Comparison of ENCODE assay signal across 11 cellular contexts in the genomic region with DNA sequence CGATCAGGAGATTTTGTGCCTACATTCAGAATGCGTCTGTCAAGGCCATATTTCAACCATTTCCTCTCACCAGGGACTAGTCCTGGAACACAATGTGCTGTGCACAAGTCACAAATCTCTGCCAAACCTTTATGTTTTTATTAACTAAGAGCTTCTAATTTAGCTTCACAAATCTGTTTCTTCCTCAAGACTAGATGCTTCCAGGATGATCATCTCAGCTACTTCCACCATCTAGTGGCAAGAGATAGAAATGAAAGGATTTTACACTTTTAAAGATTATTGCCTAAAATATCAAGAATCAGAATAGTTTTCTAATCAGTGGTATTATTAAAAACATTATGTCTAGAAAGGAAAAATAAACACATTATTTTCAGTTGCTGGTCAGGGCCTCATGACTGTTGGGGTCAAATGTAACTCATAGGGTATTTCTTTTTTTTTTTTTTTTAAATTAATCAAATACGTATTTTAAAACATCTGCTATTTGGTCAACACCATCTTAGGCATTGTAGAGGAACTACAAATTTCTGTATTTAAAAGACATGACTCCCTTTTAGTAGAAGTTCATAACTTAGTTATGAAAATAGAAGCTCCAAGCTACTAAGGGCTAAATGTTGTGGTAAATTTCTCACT.
A peak's percentile ranks its signal among the peaks of the same experiment; 100 is the strongest.
DNase-seq lines count a peak whose midpoint lies in the region; ATAC-seq and TF ChIP-seq lines count a peak whose summit lies in the region.
"Had no signal": no experiment of that assay in that cellular context is flagged by ENCODE, and none has a peak within 500 bp of the region (broad histone marks: within the 10 kb centered on the region; RNA-seq: fewer than 3 reads in every experiment).

No MANE protein-coding gene starts in this region.

- 34 to 53% (median 48%) methylated on average over 3 of the region's 3 CpGs for WGBS in adrenal gland, 4 donors

- H3K27me3 ChIP-seq in adrenal gland, result no peaks in the 10 kb centered on the region
- H3K27me3 ChIP-seq: transverse colon had no signal

- no peaks in the 10 kb centered on the region for H3K9me3 Mint-ChIP-seq in HFFc6
- H3K9me3 Mint-ChIP-seq: memory B cell had no signal

- intact Hi-C loops in adrenal gland (cut with DNase I), result loop anchor here in 1 of 2 donors (10.0 kb wide), 2 partner anchors 130 to 690 kb away; no protein-coding TSS in a partner anchor

- no peak overlapping the region for H3K4me3 ChIP-seq in adrenal gland
- H3K4me3 ChIP-seq: transverse colon had no signal

- no peaks in the 10 kb centered on the region for H3K36me3 Mint-ChIP-seq in HFFc6 (ENCODE audit: low read depth)
- H3K36me3 Mint-ChIP-seq: memory B cell had no signal

- TF ChIP-seq CTCF in HFFc6 (IDR thresholded peaks at IDR 0.05), result peak; percentile 69
- peak; percentile 58 to 82 (median 63) for TF ChIP-seq CTCF in adrenal gland (IDR thresholded peaks at IDR 0.05)

- peak overlapping the region in 1 of 5 donors; percentile 55 for H3K27ac ChIP-seq in adrenal gland
- H3K27ac ChIP-seq: transverse colon had no signal

- no peaks in the 10 kb centered on the region for H3K36me3 ChIP-seq in adrenal gland (replicated peaks in 1 of 2)
- H3K36me3 ChIP-seq: transverse colon had no signal

- H3K27me3 Mint-ChIP-seq in HFFc6 (ENCODE audit: insufficient read depth), result no peaks in the 10 kb centered on the region

- H3K27ac Mint-ChIP-seq in HFFc6, result no peak overlapping the region
- H3K27ac Mint-ChIP-seq: memory B cell had no signal

- ATAC-seq in left lobe of liver, result peak; percentile 35
- ATAC-seq in HG03108 (IDR thresholded peaks at IDR 0.05; ENCODE audit: unreplicated experiment), result no peak

- DNase-seq in AML-193 (lab: John Stamatoyannopoulos, UW) (peak; percentile 1 to 17), HFFc6 (peak; percentile 4), adrenal gland (no peak), left lobe of liver (ENCODE audit: low spot score) (no peak), NCI-H187 (lab: John Stamatoyannopoulos, UW) (no peak), HK-2 (ENCODE audit: unreplicated experiment) (no peak)
- no peak for DNase-seq in activated naive CD4-positive, alpha-beta T cell treated with Interleukin-2 at 50 U/mL for 16 hours
- DNase-seq: activated CD4-positive, alpha-beta T cell treated with anti-CD3 and anti-CD28 coated beads, Interleukin-2, amount 50 U/mL, for 4 hours; transverse colon had no signal

- TF ChIP-seq POLR2A in adrenal gland (IDR thresholded peaks at IDR 0.05), result no peak

- H3K4me1 ChIP-seq in adrenal gland (replicated peaks in 1 of 2), result peaks cover 4 to 9% of the 10 kb centered on the region in 2 donors
- H3K4me1 ChIP-seq: transverse colon had no signal

- no peak overlapping the region for H3K4me3 Mint-ChIP-seq in HFFc6
- H3K4me3 Mint-ChIP-seq: memory B cell had no signal

- H3K9me3 ChIP-seq in adrenal gland (replicated peaks in 1 of 3), result no peaks in the 10 kb centered on the region
- H3K9me3 ChIP-seq: transverse colon had no signal

- no peaks in the 10 kb centered on the region for H3K4me1 Mint-ChIP-seq in HFFc6 (ENCODE audit: low read depth)
- H3K4me1 Mint-ChIP-seq: memory B cell had no signal

Comparison
In these comparisons a context has a peak if more than half of its experiments do, and no peak if none do; other contexts are left out.
1. DNase-seq: peak in AML-193 (2 of 2) and HFFc6 (single experiment); none in adrenal gland (0 of 7), left lobe of liver (single experiment), NCI-H187 (0 of 2), HK-2 (single experiment) and activated naive CD4-positive, alpha-beta T cell treated with Interleukin-2 at 50 U/mL for 16 hours (single experiment).